In genomic region chr3:43505351-43505750, GRCh38 we compare ENCODE assay signal across 18 cellular contexts.
DNase-seq lines count a peak whose midpoint lies in the region; ATAC-seq and TF ChIP-seq lines count a peak whose summit lies in the region.
"Had no signal": no experiment of that assay in that cellular context is flagged by ENCODE, and none has a peak within 500 bp of the region (broad histone marks: within the 10 kb centered on the region; RNA-seq: fewer than 3 reads in every experiment).

No MANE protein-coding gene starts in this region.

- intact Hi-C loops in PC-3 (cut with micrococcal nuclease) = no loop called here
- intact Hi-C loops in activated T-helper 1 cell treated with anti-CD3 and anti-CD28 coated beads, Interleukin-12 subunit alpha, Interleukin-12 subunit beta, Interleukin-2, Interleukin-4 antibody, amounts not matched to agents 30 ng/mL and 10 ng/mL and 1 ng/mL, durations not matched to agents 14 hours and 24 hours and 36 hours (cut with micrococcal nuclease) = loop anchor here (2.0 kb wide), 2 partner anchors 17 to 117 kb away; no protein-coding TSS in a partner anchor

- H3F3A ChIP-seq in PC-3 (ENCODE audit: low read length, unreplicated experiment) = no peaks in the 10 kb centered on the region

- no peak overlapping the region for H3K27ac ChIP-seq in PC-3 (ENCODE audit: low read length)
- peak overlapping the region; percentile 42 for H3K27ac ChIP-seq in epithelial cell of prostate
- H3K27ac ChIP-seq: hepatocyte, prostate gland, tibial artery had no signal

- H4K20me1 ChIP-seq in PC-3 (ENCODE audit: low read length) = no peaks in the 10 kb centered on the region

- peaks cover 2% of the 10 kb centered on the region for H3K36me3 Mint-ChIP-seq in activated T-helper 1 cell treated with anti-CD3 and anti-CD28 coated beads, Interleukin-12 subunit alpha, Interleukin-12 subunit beta, Interleukin-2, Interleukin-4 antibody, amounts not matched to agents 30 ng/mL and 10 ng/mL and 1 ng/mL, durations not matched to agents 14 hours and 24 hours and 36 hours (ENCODE audit: low read depth)

- POLR2A ChIA-PET in PC-3 (lab: Charles Lee; ENCODE audit: unreplicated experiment) = no interaction called here

- H3K9ac ChIP-seq in PC-3 (ENCODE audit: low read length) = no peak overlapping the region

- ATAC-seq in PC-3 (no peak), HG02981 (IDR thresholded peaks at IDR 0.05; ENCODE audit: unreplicated experiment) (no peak), GM18907 (IDR thresholded peaks at IDR 0.05; ENCODE audit: unreplicated experiment) (no peak), HG02884 (IDR thresholded peaks at IDR 0.05; ENCODE audit: unreplicated experiment) (no peak)

- CTCF ChIA-PET in PC-3 (lab: Charles Lee) = no interaction called here

- no peaks in the 10 kb centered on the region for H3K9me3 ChIP-seq in PC-3 (ENCODE audit: low read length)
- H3K9me3 ChIP-seq: prostate gland, tibial artery had no signal

- peaks cover 1% of the 10 kb centered on the region for H3K27me3 Mint-ChIP-seq in activated T-helper 1 cell treated with anti-CD3 and anti-CD28 coated beads, Interleukin-12 subunit alpha, Interleukin-12 subunit beta, Interleukin-2, Interleukin-4 antibody, amounts not matched to agents 30 ng/mL and 10 ng/mL and 1 ng/mL, durations not matched to agents 14 hours and 24 hours and 36 hours (ENCODE audit: insufficient read depth)
- H3K27me3 Mint-ChIP-seq: B cell; central memory CD8-positive, alpha-beta T cell had no signal

- H3K4me1 Mint-ChIP-seq in activated T-helper 1 cell treated with anti-CD3 and anti-CD28 coated beads, Interleukin-12 subunit alpha, Interleukin-12 subunit beta, Interleukin-2, Interleukin-4 antibody, amounts not matched to agents 30 ng/mL and 10 ng/mL and 1 ng/mL, durations not matched to agents 14 hours and 24 hours and 36 hours (ENCODE audit: low read depth) = peaks cover 27% of the 10 kb centered on the region
- H3K4me1 Mint-ChIP-seq: B cell had no signal

- peak; percentile 17 for DNase-seq in stimulated activated CD4-positive, alpha-beta T cell treated with anti-CD3 and anti-CD28 coated beads, Interleukin-1b, Interleukin-23, amount 100 ng/mL, for 48 hours
- DNase-seq in stimulated activated CD4-positive, alpha-beta T cell treated with anti-CD3 and anti-CD28 coated beads, Interleukin-4, amount 100 ng/mL, for 4 hours = no peak
- DNase-seq in PC-3 (peak; percentile 7), epithelial cell of prostate (ENCODE audit: low read depth, low spot score) (no peak)
- no peak for DNase-seq in activated T-helper 1 cell treated with anti-CD3 and anti-CD28 coated beads, Interleukin-12 subunit alpha, Interleukin-12 subunit beta, Interleukin-2, Interleukin-4 antibody, amounts not matched to agents 30 ng/mL and 10 ng/mL and 1 ng/mL, durations not matched to agents 14 hours and 24 hours and 36 hours (ENCODE audit: low spot score)
- DNase-seq: activated CD4-positive, alpha-beta T cell treated with anti-CD3 and anti-CD28 coated beads, Interleukin-2, amount 50 U/mL, for 1 hour; activated gamma-delta T cell treated with Interleukin-2 at 50 U/mL for 16 hours; KG1; NCI-H146; Right ventricle myocardium superior; tibial artery had no signal

- H3K9me3 Mint-ChIP-seq in activated T-helper 1 cell treated with anti-CD3 and anti-CD28 coated beads, Interleukin-12 subunit alpha, Interleukin-12 subunit beta, Interleukin-2, Interleukin-4 antibody, amounts not matched to agents 30 ng/mL and 10 ng/mL and 1 ng/mL, durations not matched to agents 14 hours and 24 hours and 36 hours = no peaks in the 10 kb centered on the region
- H3K9me3 Mint-ChIP-seq: central memory CD8-positive, alpha-beta T cell had no signal

- no peak overlapping the region for H2AFZ ChIP-seq in PC-3 (ENCODE audit: low read length)
- H2AFZ ChIP-seq: hepatocyte had no signal

- H3K4me3 ChIP-seq in PC-3 (ENCODE audit: low read length) = no peak overlapping the region
- H3K4me3 ChIP-seq: hepatocyte, prostate gland, tibial artery had no signal

- H3K4me2 ChIP-seq in PC-3 (ENCODE audit: low read length) = no peak overlapping the region
- H3K4me2 ChIP-seq: hepatocyte had no signal

- H3K4me1 ChIP-seq in PC-3 (ENCODE audit: insufficient read depth, low read length) = no peaks in the 10 kb centered on the region
- H3K4me1 ChIP-seq: prostate gland, tibial artery had no signal

- H3K4me3 Mint-ChIP-seq in activated T-helper 1 cell treated with anti-CD3 and anti-CD28 coated beads, Interleukin-12 subunit alpha, Interleukin-12 subunit beta, Interleukin-2, Interleukin-4 antibody, amounts not matched to agents 30 ng/mL and 10 ng/mL and 1 ng/mL, durations not matched to agents 14 hours and 24 hours and 36 hours = no peak overlapping the region
- H3K4me3 Mint-ChIP-seq: B cell; central memory CD8-positive, alpha-beta T cell had no signal

- TF ChIP-seq CTCF in PC-3 (conservative IDR thresholded peaks at IDR 0.05; ENCODE audit: low read depth, low read length) = no peak

- no peaks in the 10 kb centered on the region for H3K9me2 ChIP-seq in PC-3 (replicated peaks; ENCODE audit: low read length)

- H3K27me3 ChIP-seq in PC-3 (ENCODE audit: low read length) = no peaks in the 10 kb centered on the region
- H3K27me3 ChIP-seq: hepatocyte, tibial artery had no signal

- no TSS peak for BruUV-seq in PC-3 (replicated peaks; lab: Mats Ljungman, UMichigan)

- H3K79me2 ChIP-seq in PC-3 (ENCODE audit: low read length) = no peaks in the 10 kb centered on the region
- H3K79me2 ChIP-seq: hepatocyte had no signal

- no peak overlapping the region for H3K27ac Mint-ChIP-seq in activated T-helper 1 cell treated with anti-CD3 and anti-CD28 coated beads, Interleukin-12 subunit alpha, Interleukin-12 subunit beta, Interleukin-2, Interleukin-4 antibody, amounts not matched to agents 30 ng/mL and 10 ng/mL and 1 ng/mL, durations not matched to agents 14 hours and 24 hours and 36 hours
- H3K27ac Mint-ChIP-seq: B cell had no signal

- no peaks in the 10 kb centered on the region for H3K36me3 ChIP-seq in PC-3 (ENCODE audit: low read depth, low read length)
- H3K36me3 ChIP-seq: prostate gland, tibial artery had no signal

Comparison
In these comparisons a context has a peak if more than half of its experiments do, and no peak if none do; other contexts are left out.
1. DNase-seq: peak in stimulated activated CD4-positive, alpha-beta T cell treated with anti-CD3 and anti-CD28 coated beads, Interleukin-1b, Interleukin-23, amount 100 ng/mL, for 48 hours (single experiment) and PC-3 (single experiment); none in stimulated activated CD4-positive, alpha-beta T cell treated with anti-CD3 and anti-CD28 coated beads, Interleukin-4, amount 100 ng/mL, for 4 hours (0 of 2), epithelial cell of prostate (single experiment) and activated T-helper 1 cell treated with anti-CD3 and anti-CD28 coated beads, Interleukin-12 subunit alpha, Interleukin-12 subunit beta, Interleukin-2, Interleukin-4 antibody, amounts not matched to agents 30 ng/mL and 10 ng/mL and 1 ng/mL, durations not matched to agents 14 hours and 24 hours and 36 hours (single experiment).